2 cellular contexts compared by ENCODE assay signal in genomic region chr11:36153581-36153980, GRCh38.
TF ChIP-seq lines count a peak whose summit lies in the region.

No MANE protein-coding gene starts in this region.

TF ChIP-seq in SK-N-SH, 30 proteins besides CTCF, POLR2A, EP300 and RAD21 (continued from another document):
- TF ChIP-seq ELF1 (IDR thresholded peaks at IDR 0.05) (no peak), TAF1 (IDR thresholded peaks at IDR 0.05; ENCODE audit: borderline replicate concordance, low read depth, low read length) (no peak), TCF12 (IDR thresholded peaks at IDR 0.05) (no peak), NRF1 (IDR thresholded peaks at IDR 0.05; ENCODE audit: low read depth, low read length) (no peak)

TF ChIP-seq in SK-N-SH treated with all-trans-retinoic acid at 6 μM for 48 hours, 23 proteins besides CTCF, POLR2A, EP300 and RAD21 (continued from another document):
- TF ChIP-seq, protein P1, sequence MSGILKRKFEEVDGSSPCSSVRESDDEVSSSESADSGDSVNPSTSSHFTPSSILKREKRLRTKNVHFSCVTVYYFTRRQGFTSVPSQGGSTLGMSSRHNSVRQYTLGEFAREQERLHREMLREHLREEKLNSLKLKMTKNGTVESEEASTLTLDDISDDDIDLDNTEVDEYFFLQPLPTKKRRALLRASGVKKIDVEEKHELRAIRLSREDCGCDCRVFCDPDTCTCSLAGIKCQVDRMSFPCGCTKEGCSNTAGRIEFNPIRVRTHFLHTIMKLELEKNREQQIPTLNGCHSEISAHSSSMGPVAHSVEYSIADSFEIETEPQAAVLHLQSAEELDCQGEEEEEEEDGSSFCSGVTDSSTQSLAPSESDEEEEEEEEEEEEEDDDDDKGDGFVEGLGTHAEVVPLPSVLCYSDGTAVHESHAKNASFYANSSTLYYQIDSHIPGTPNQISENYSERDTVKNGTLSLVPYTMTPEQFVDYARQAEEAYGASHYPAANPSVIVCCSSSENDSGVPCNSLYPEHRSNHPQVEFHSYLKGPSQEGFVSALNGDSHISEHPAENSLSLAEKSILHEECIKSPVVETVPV (CRISPR knock-in tag; IDR thresholded peaks at IDR 0.05), result no peak
- no peak for TF ChIP-seq TSHZ2 (CRISPR knock-in tag; IDR thresholded peaks at IDR 0.05)
- no peak for TF ChIP-seq ZC3H10 (CRISPR knock-in tag; IDR thresholded peaks at IDR 0.05)
- no peak for TF ChIP-seq ISL1 (CRISPR knock-in tag; IDR thresholded peaks at IDR 0.05)
- no peak for TF ChIP-seq PPARA (CRISPR knock-in tag; IDR thresholded peaks at IDR 0.05; ENCODE audit: borderline replicate concordance)
- no peak for TF ChIP-seq ESRRG (CRISPR knock-in tag; IDR thresholded peaks at IDR 0.05)
- TF ChIP-seq ZNF565 (CRISPR knock-in tag; conservative IDR thresholded peaks at IDR 0.05; ENCODE audit: low read depth), result no peak
- no peak for TF ChIP-seq CREB5 (CRISPR knock-in tag; IDR thresholded peaks at IDR 0.05; ENCODE audit: low read depth)
- TF ChIP-seq GLIS3 (CRISPR knock-in tag; IDR thresholded peaks at IDR 0.05), result no peak
- no peak for TF ChIP-seq RARB (CRISPR knock-in tag; IDR thresholded peaks at IDR 0.05)
- TF ChIP-seq PATZ1 (CRISPR knock-in tag; IDR thresholded peaks at IDR 0.05; ENCODE audit: borderline replicate concordance), result no peak
- TF ChIP-seq ARNTL (CRISPR knock-in tag; IDR thresholded peaks at IDR 0.05; ENCODE audit: borderline replicate concordance, low read depth), result no peak
- no peak for TF ChIP-seq ZFP30 (CRISPR knock-in tag; IDR thresholded peaks at IDR 0.05)
